ENCODE assay signal across 13 cellular contexts in genomic region chr17:49845210-49845782, GRCh38. TPM values are rescaled to one million over a fixed set of nuclear protein-coding genes. Genes with fewer than 3 reads are reported as not detected.
DNase-seq lines count a peak whose midpoint lies in the region; ATAC-seq and TF ChIP-seq lines count a peak whose summit lies in the region.
"Had no signal": no experiment of that assay in that cellular context is flagged by ENCODE, and none has a peak within 500 bp of the region (broad histone marks: within the 10 kb centered on the region; RNA-seq: fewer than 3 reads in every experiment).

No MANE protein-coding gene starts in this region.

- H3K9me3 ChIP-seq in SK-N-SH (no peaks in the 10 kb centered on the region), muscle layer of duodenum (ENCODE audit: control insufficient read depth in 1 of 2, low read length in 2 of 2) (no peaks in the 10 kb centered on the region), tibial artery (no peaks in the 10 kb centered on the region)

- 67% methylated on average over 5 of the region's 6 CpGs for WGBS in SK-N-SH (ENCODE audit: low lambda C conversion rate)

- no peak for TF ChIP-seq EP300 in SK-N-SH (IDR thresholded peaks at IDR 0.05; ENCODE audit: borderline replicate concordance in 1 of 2, low read depth in 1 of 2, low read length in 1 of 2)

- intact Hi-C loops in tibial artery (cut with DNase I; ENCODE audit: low total_unique reads): loop anchor here (10.0 kb wide), 1 partner anchor 50 kb away; no protein-coding TSS in a partner anchor

- TF ChIP-seq CTCF in SK-N-SH (IDR thresholded peaks at IDR 0.05) (no peak), tibial artery (IDR thresholded peaks at IDR 0.05) (no peak)

- H2AFZ ChIP-seq in SK-N-SH (ENCODE audit: low read depth): no peak overlapping the region

- CTCF ChIA-PET in SK-N-SH (lab: Yijun Ruan, JAX): interaction anchor here (0.9 to 40.4 kb wide), 6 partner anchors 16 to 289 kb away, joined by 3 to 1665 read pairs (median 4); partner anchors contain the start of genes DLX3 and KAT7

- H3K9me2 ChIP-seq in SK-N-SH: no peaks in the 10 kb centered on the region

- no peaks in the 10 kb centered on the region for H3K36me3 ChIP-seq in SK-N-SH (replicated peaks in 1 of 2; ENCODE audit: control insufficient read depth in 1 of 2, insufficient read depth in 2 of 2, low read length in 1 of 2)
- no peaks in the 10 kb centered on the region for H3K36me3 ChIP-seq in muscle layer of duodenum (ENCODE audit: control insufficient read depth in 1 of 2, insufficient read depth in 2 of 2, low read length in 2 of 2)
- peaks cover 0 to 23% (median 0%) of the 10 kb centered on the region in 3 donors for H3K36me3 ChIP-seq in tibial artery

- peaks cover 0 to 6% of the 10 kb centered on the region in 2 experiments; a peak in 1 of 4 replicates for H3K4me1 ChIP-seq in SK-N-SH (ENCODE audit: control insufficient read depth in 1 of 2, insufficient read depth in 2 of 2, low read depth in 1 of 2, low read length in 1 of 2)
- H3K4me1 ChIP-seq in muscle layer of duodenum (ENCODE audit: control insufficient read depth in 1 of 2, insufficient read depth in 2 of 2, low read length in 2 of 2): peaks cover 11 to 36% of the 10 kb centered on the region in 2 donors
- H3K4me1 ChIP-seq in tibial artery: peaks cover 0 to 53% (median 26%) of the 10 kb centered on the region in 4 donors

- H4K20me1 ChIP-seq in SK-N-SH (ENCODE audit: insufficient read depth): no peaks in the 10 kb centered on the region

- H3K27ac ChIP-seq in SK-N-SH (ENCODE audit: low read depth in 2 of 2, low read length in 1 of 2) (no peak overlapping the region), muscle layer of duodenum (ENCODE audit: low read length) (peak overlapping the region; percentile 66), tibial artery (peak overlapping the region; percentile 66 to 76)

- H3K4me3 Mint-ChIP-seq in effector memory CD8-positive, alpha-beta T cell: no peak overlapping the region
- H3K4me3 Mint-ChIP-seq: mesothelial cell of epicardium; T-helper 2 cell treated with Interferon-gamma antibody and Interleukin-4, amounts not matched to agents 5 μg/mL and 100 μg/mL, for 36 hours had no signal

- peaks cover 22% of the 10 kb centered on the region for H3K36me3 Mint-ChIP-seq in effector memory CD8-positive, alpha-beta T cell (ENCODE audit: insufficient read depth)
- H3K36me3 Mint-ChIP-seq: IgD-negative memory B cell had no signal

- POLR2A ChIA-PET in SK-N-SH (lab: Yijun Ruan, JAX): no interaction called here

- peak; percentile 23 for ATAC-seq in SK-N-SH treated with all-trans-retinoic acid at 6 μM for 48 hours
- ATAC-seq in effector memory CD8-positive, alpha-beta T cell (replicated peaks): no peak
- ATAC-seq in GM21529 (IDR thresholded peaks at IDR 0.05; ENCODE audit: unreplicated experiment): no peak

- H3K4me1 Mint-ChIP-seq in effector memory CD8-positive, alpha-beta T cell (ENCODE audit: low read depth in 2 of 2): peaks cover under 1 to 8% of the 10 kb centered on the region in 2 donors

- H3K27me3 ChIP-seq in SK-N-SH (ENCODE audit: insufficient read depth): no peaks in the 10 kb centered on the region
- H3K27me3 ChIP-seq in muscle layer of duodenum (ENCODE audit: low read depth, low read length): no peaks in the 10 kb centered on the region
- no peaks in the 10 kb centered on the region for H3K27me3 ChIP-seq in tibial artery

- no peak overlapping the region for H3K9ac ChIP-seq in SK-N-SH

- no peak overlapping the region for H3K4me3 ChIP-seq in SK-N-SH (ENCODE audit: low read depth in 2 of 2, low read length in 1 of 2)
- H3K4me3 ChIP-seq in muscle layer of duodenum (ENCODE audit: low read depth in 1 of 2, low read length in 2 of 2): peak overlapping the region in 1 of 2 donors; percentile 11
- H3K4me3 ChIP-seq in tibial artery: no peak overlapping the region

- H3K27ac Mint-ChIP-seq in effector memory CD8-positive, alpha-beta T cell: peak overlapping the region; percentile 54 to 68
- H3K27ac Mint-ChIP-seq: IgD-negative memory B cell; mesothelial cell of epicardium; T-helper 2 cell treated with Interferon-gamma antibody and Interleukin-4, amounts not matched to agents 5 μg/mL and 100 μg/mL, for 36 hours had no signal

- no peak overlapping the region for H3K4me2 ChIP-seq in SK-N-SH

- no peaks in the 10 kb centered on the region for H3K27me3 Mint-ChIP-seq in effector memory CD8-positive, alpha-beta T cell
- H3K27me3 Mint-ChIP-seq: IgD-negative memory B cell had no signal

- H3F3A ChIP-seq in SK-N-SH (replicated peaks; ENCODE audit: insufficient read depth): peaks cover 10% of the 10 kb centered on the region

- TF ChIP-seq RAD21 in SK-N-SH (IDR thresholded peaks at IDR 0.05; ENCODE audit: low read length): no peak

- DNase-seq in SK-N-SH: no peak
- no peak for DNase-seq in effector memory CD8-positive, alpha-beta T cell
- DNase-seq in tibial artery: peak; percentile 41 to 84
- DNase-seq in glomerular visceral epithelial cell (ENCODE audit: extremely low spot score): no peak
- DNase-seq in MV-4-11 (lab: John Stamatoyannopoulos, UW): no peak
- DNase-seq: NCI-H1417 treated with DMSO at 0.1 percent for 48 hours, NCI-H69 had no signal

- no peaks in the 10 kb centered on the region for H3K9me3 Mint-ChIP-seq in effector memory CD8-positive, alpha-beta T cell
- H3K9me3 Mint-ChIP-seq: IgD-negative memory B cell; mesothelial cell of epicardium; T-helper 2 cell treated with Interferon-gamma antibody and Interleukin-4, amounts not matched to agents 5 μg/mL and 100 μg/mL, for 36 hours had no signal

- H3K79me2 ChIP-seq in SK-N-SH (ENCODE audit: insufficient read depth): no peaks in the 10 kb centered on the region

TF ChIP-seq in SK-N-SH treated with all-trans-retinoic acid at 6 μM for 48 hours, 23 proteins besides CTCF, POLR2A, EP300 and RAD21:
- TF ChIP-seq ZNF8 (CRISPR knock-in tag; IDR thresholded peaks at IDR 0.05) (no peak), BACH2 (CRISPR knock-in tag; IDR thresholded peaks at IDR 0.05; ENCODE audit: borderline replicate concordance) (no peak), ZFP3 (CRISPR knock-in tag; IDR thresholded peaks at IDR 0.05) (peak; percentile 88), TOX (CRISPR knock-in tag; IDR thresholded peaks at IDR 0.05; ENCODE audit: borderline replicate concordance) (no peak)

TF ChIP-seq in SK-N-SH, 30 proteins besides CTCF, POLR2A, EP300 and RAD21:
- TF ChIP-seq JUND (IDR thresholded peaks at IDR 0.05) (no peak), USF1 (IDR thresholded peaks at IDR 0.05; ENCODE audit: borderline replicate concordance, low read depth) (no peak), ELF1 (IDR thresholded peaks at IDR 0.05) (no peak), TEAD4 (IDR thresholded peaks at IDR 0.05; ENCODE audit: borderline replicate concordance, insufficient read depth) (no peak), ZBTB33 (IDR thresholded peaks at IDR 0.05; ENCODE audit: borderline replicate concordance, low read depth) (no peak), RCOR1 (IDR thresholded peaks at IDR 0.05; ENCODE audit: low read length) (no peak), FOXJ3 (CRISPR knock-in tag; IDR thresholded peaks at IDR 0.05) (no peak), FOXM1 (IDR thresholded peaks at IDR 0.05; ENCODE audit: low read depth) (no peak), EZH2phosphoT487 (IDR thresholded peaks at IDR 0.05; ENCODE audit: borderline replicate concordance, low read depth) (no peak), TCF12 (IDR thresholded peaks at IDR 0.05) (no peak), MAX (IDR thresholded peaks at IDR 0.05; ENCODE audit: low read depth) (no peak), USF2 (IDR thresholded peaks at IDR 0.05; ENCODE audit: borderline replicate concordance, low read depth, low read length) (no peak), POLR2AphosphoS5 (IDR thresholded peaks at IDR 0.05; ENCODE audit: low read depth, low read length) (no peak), NRF1 (IDR thresholded peaks at IDR 0.05; ENCODE audit: low read depth, low read length) (no peak)

RNA-seq across cellular contexts. Expression of gene TAC4, which starts 2.6 kb away (rescaled TPM):
- polyA plus RNA-seq in SK-N-SH (2012; rRNA removed): not detected in 2 replicates
- not detected in 2 replicates for polyA plus RNA-seq in SK-N-SH (2012; cell fraction: cytosol; rRNA removed)
- polyA plus RNA-seq in SK-N-SH (2012; cell fraction: nucleus; rRNA removed): not detected in 2 replicates
- polyA plus RNA-seq: IgD-negative memory B cell had no signal

RNA-seq across cellular contexts. Expression of gene KAT7, which starts 56.8 kb away (rescaled TPM):
- polyA plus RNA-seq in SK-N-SH (2012; rRNA removed): 18.5 and 20.2 TPM in 2 replicates
- 16.2 and 16.6 TPM in 2 replicates for polyA plus RNA-seq in SK-N-SH (2012; cell fraction: cytosol; rRNA removed)
- polyA plus RNA-seq in SK-N-SH (2012; cell fraction: nucleus; rRNA removed): 29.1 and 32.5 TPM in 2 replicates

Comparison
In these comparisons a context has a peak if more than half of its experiments do, and no peak if none do; other contexts are left out.
1. DNase-seq: peak in tibial artery (2 of 2); none in SK-N-SH (single experiment), effector memory CD8-positive, alpha-beta T cell (0 of 3), glomerular visceral epithelial cell (single experiment) and MV-4-11 (single experiment).
2. H3K27ac ChIP-seq: peak in muscle layer of duodenum (single experiment) and tibial artery (2 of 2); none in SK-N-SH (0 of 2).